In genomic region chr10:102115775-102116174, GRCh38 we compare ENCODE assay signal across 7 cellular contexts. TPM values are rescaled to one million over a fixed set of nuclear protein-coding genes. Genes with fewer than 3 reads are reported as not detected.
A peak's percentile ranks its signal among the peaks of the same experiment; 100 is the strongest.
DNase-seq lines count a peak whose midpoint lies in the region; ATAC-seq and TF ChIP-seq lines count a peak whose summit lies in the region.

No MANE protein-coding gene starts in this region.

- H3K9me3 Mint-ChIP-seq in T-helper 1 cell treated with Interleukin-12 subunit alpha and Interleukin-12 subunit beta and Interleukin-4 antibody, amounts not matched to agents 30 μg/mL and 1 μg/mL, for 36 hours, result no peaks in the 10 kb centered on the region
- peaks cover 39% of the 10 kb centered on the region for H3K9me3 Mint-ChIP-seq in glutamatergic neuron (ENCODE audit: unreplicated experiment)
- no peaks in the 10 kb centered on the region for H3K9me3 Mint-ChIP-seq in stimulated activated naive B cell treated with anti-CD40 and anti-IgM and Interleukin-4, amounts not matched to agents 10 μg/mL and 1 μg/mL and 100 μg/mL, for 72 hours

- H3K4me3 Mint-ChIP-seq in T-helper 1 cell treated with Interleukin-12 subunit alpha and Interleukin-12 subunit beta and Interleukin-4 antibody, amounts not matched to agents 30 μg/mL and 1 μg/mL, for 36 hours, result peak overlapping the region; percentile 88
- peak overlapping the region; percentile 94 for H3K4me3 Mint-ChIP-seq in glutamatergic neuron (ENCODE audit: unreplicated experiment)
- peak overlapping the region; percentile 14 to 94 for H3K4me3 Mint-ChIP-seq in stimulated activated naive B cell treated with anti-CD40 and anti-IgM and Interleukin-4, amounts not matched to agents 10 μg/mL and 1 μg/mL and 100 μg/mL, for 72 hours

- peak overlapping the region; percentile 75 for H3K27ac Mint-ChIP-seq in T-helper 1 cell treated with Interleukin-12 subunit alpha and Interleukin-12 subunit beta and Interleukin-4 antibody, amounts not matched to agents 30 μg/mL and 1 μg/mL, for 36 hours
- peak overlapping the region; percentile 100 for H3K27ac Mint-ChIP-seq in glutamatergic neuron (ENCODE audit: unreplicated experiment)
- H3K27ac Mint-ChIP-seq in stimulated activated naive B cell treated with anti-CD40 and anti-IgM and Interleukin-4, amounts not matched to agents 10 μg/mL and 1 μg/mL and 100 μg/mL, for 72 hours, result peak overlapping the region; percentile 20

- H3K4me1 Mint-ChIP-seq in T-helper 1 cell treated with Interleukin-12 subunit alpha and Interleukin-12 subunit beta and Interleukin-4 antibody, amounts not matched to agents 30 μg/mL and 1 μg/mL, for 36 hours (ENCODE audit: low read depth), result peaks cover 62% of the 10 kb centered on the region
- H3K4me1 Mint-ChIP-seq in glutamatergic neuron (ENCODE audit: low read depth, unreplicated experiment), result peaks cover 44% of the 10 kb centered on the region
- H3K4me1 Mint-ChIP-seq in stimulated activated naive B cell treated with anti-CD40 and anti-IgM and Interleukin-4, amounts not matched to agents 10 μg/mL and 1 μg/mL and 100 μg/mL, for 72 hours, result peaks cover 54 to 75% of the 10 kb centered on the region in 2 donors

- peak overlapping the region; percentile 88; the same call in 1 of the 2 replicates for H3K4me3 ChIP-seq in HFF-Myc (replicated peaks; ENCODE audit: low read depth, low read length)

- TF ChIP-seq CTCF in HFF-Myc (IDR thresholded peaks at IDR 0.05; ENCODE audit: low read depth, low read length, missing control alignments) (no peak), glutamatergic neuron (IDR thresholded peaks at IDR 0.05; ENCODE audit: partially characterized antibody, unreplicated experiment) (no peak)

- DNase-seq in HFF-Myc (ENCODE audit: extremely low read depth, low read depth) (no peak), glutamatergic neuron (no peak), inferior parietal cortex (ENCODE audit: extremely low spot score) (no peak)
- DNase-seq in stimulated activated naive B cell treated with anti-CD40 and anti-IgM and Interleukin-4, amounts not matched to agents 10 μg/mL and 1 μg/mL and 100 μg/mL, for 72 hours, result no peak

- H3K27me3 Mint-ChIP-seq in T-helper 1 cell treated with Interleukin-12 subunit alpha and Interleukin-12 subunit beta and Interleukin-4 antibody, amounts not matched to agents 30 μg/mL and 1 μg/mL, for 36 hours (ENCODE audit: low read depth), result no peaks in the 10 kb centered on the region
- H3K27me3 Mint-ChIP-seq in glutamatergic neuron (ENCODE audit: unreplicated experiment), result peaks cover 41% of the 10 kb centered on the region
- H3K27me3 Mint-ChIP-seq in stimulated activated naive B cell treated with anti-CD40 and anti-IgM and Interleukin-4, amounts not matched to agents 10 μg/mL and 1 μg/mL and 100 μg/mL, for 72 hours, result no peaks in the 10 kb centered on the region

- peaks cover 15% of the 10 kb centered on the region for H3K36me3 Mint-ChIP-seq in T-helper 1 cell treated with Interleukin-12 subunit alpha and Interleukin-12 subunit beta and Interleukin-4 antibody, amounts not matched to agents 30 μg/mL and 1 μg/mL, for 36 hours (ENCODE audit: low read depth)
- H3K36me3 Mint-ChIP-seq in glutamatergic neuron (ENCODE audit: unreplicated experiment), result no peaks in the 10 kb centered on the region
- H3K36me3 Mint-ChIP-seq in stimulated activated naive B cell treated with anti-CD40 and anti-IgM and Interleukin-4, amounts not matched to agents 10 μg/mL and 1 μg/mL and 100 μg/mL, for 72 hours, result peaks cover 8 to 16% of the 10 kb centered on the region in 2 donors

- ATAC-seq in stimulated activated naive B cell treated with anti-CD40 and anti-IgM and Interleukin-4, amounts not matched to agents 10 μg/mL and 1 μg/mL and 100 μg/mL, for 72 hours (replicated peaks), result no peak
- ATAC-seq in GM18909 (IDR thresholded peaks at IDR 0.05; ENCODE audit: poor library complexity, unreplicated experiment), result no peak
- ATAC-seq in HG02970 (IDR thresholded peaks at IDR 0.05; ENCODE audit: low FRiP score, unreplicated experiment), result no peak

RNA-seq across cellular contexts. Expression of gene LDB1, which starts 4.4 kb away (rescaled TPM):
- total RNA-seq in glutamatergic neuron (ENCODE audit: unreplicated experiment), result 310 TPM

RNA-seq across cellular contexts. Expression of gene PPRC1, which starts 17.1 kb away (rescaled TPM):
- 21.6 TPM for total RNA-seq in glutamatergic neuron (ENCODE audit: unreplicated experiment)

RNA-seq across cellular contexts. Expression of gene NOLC1, which starts 36.4 kb away (rescaled TPM):
- total RNA-seq in glutamatergic neuron (ENCODE audit: unreplicated experiment), result 59.5 TPM

RNA-seq across cellular contexts. Expression of gene HPS6, which starts 50.6 kb away (rescaled TPM):
- total RNA-seq in glutamatergic neuron (ENCODE audit: unreplicated experiment), result 22.1 TPM

RNA-seq across cellular contexts. Expression of gene ARMH3, which starts 59.8 kb away (rescaled TPM):
- total RNA-seq in glutamatergic neuron (ENCODE audit: unreplicated experiment), result 48.1 TPM

Comparison
In these comparisons a context has a peak if more than half of its experiments do, and no peak if none do; other contexts are left out.
1. H3K27ac Mint-ChIP-seq: peak in every context shown above with its lines; median percentile 100 in glutamatergic neuron; 75 in T-helper 1 cell treated with Interleukin-12 subunit alpha and Interleukin-12 subunit beta and Interleukin-4 antibody, amounts not matched to agents 30 μg/mL and 1 μg/mL, for 36 hours; 20 in stimulated activated naive B cell treated with anti-CD40 and anti-IgM and Interleukin-4, amounts not matched to agents 10 μg/mL and 1 μg/mL and 100 μg/mL, for 72 hours.